ENCODE assay signal across 8 cellular contexts in the genomic region with DNA sequence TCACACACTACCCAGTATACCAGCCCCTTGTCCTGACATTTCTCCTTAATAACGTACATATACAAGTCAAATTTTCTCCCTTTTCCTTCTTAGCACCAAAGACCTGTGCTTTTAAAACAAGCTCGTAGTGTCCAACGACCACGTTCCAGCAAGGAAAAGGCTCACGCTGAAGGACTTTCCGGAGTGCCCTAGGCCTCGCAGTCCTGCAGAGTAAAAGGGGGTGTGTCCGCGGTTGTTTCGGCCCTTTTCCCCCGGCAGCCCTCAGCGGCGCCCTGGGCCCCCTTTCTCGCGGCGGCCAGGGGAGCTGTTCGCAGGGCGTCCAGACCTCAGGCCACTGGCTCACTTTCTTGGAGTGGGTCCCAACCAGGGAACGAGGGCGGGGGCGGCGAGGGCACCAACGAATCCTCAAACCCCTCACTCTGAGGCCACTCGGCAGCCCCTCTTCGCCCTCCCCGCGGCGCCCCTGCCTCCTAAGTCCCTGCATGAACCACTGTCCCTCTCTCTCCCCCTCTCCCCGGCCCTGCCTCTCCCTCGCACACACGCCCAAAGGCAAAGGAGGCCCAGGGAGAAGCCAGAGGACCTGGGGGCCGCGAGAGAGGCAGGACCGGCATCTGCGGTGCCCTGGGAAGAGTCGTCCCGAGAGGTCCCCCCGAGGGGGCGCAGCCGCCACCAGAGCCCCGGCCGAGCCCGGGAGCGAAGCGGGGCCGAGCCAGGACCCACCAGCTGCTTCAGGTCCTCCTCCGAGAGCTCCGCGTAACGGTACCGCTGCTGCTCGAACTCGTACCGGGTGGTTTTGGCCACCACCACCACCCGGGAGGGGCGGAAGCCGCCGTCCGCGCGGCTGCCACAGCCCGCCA. TPM values are rescaled to one million over a fixed set of nuclear protein-coding genes. Genes with fewer than 3 reads are reported as not detected.
DNase-seq lines count a peak whose midpoint lies in the region; ATAC-seq and TF ChIP-seq lines count a peak whose summit lies in the region.

No MANE protein-coding gene starts in this region.

- no peaks in the 10 kb centered on the region for H3K36me3 Mint-ChIP-seq in stimulated activated memory B cell treated with anti-CD40 and anti-IgM and Interleukin-4, amounts not matched to agents 10 μg/mL and 1 μg/mL and 100 μg/mL, for 72 hours

- peaks cover 16% of the 10 kb centered on the region for H3K4me1 ChIP-seq in mononuclear cell (ENCODE audit: insufficient read depth, low read length)

- no peaks in the 10 kb centered on the region for H3K9me3 ChIP-seq in mononuclear cell (ENCODE audit: low read depth, low read length)

- H3K4me3 ChIP-seq in mononuclear cell (ENCODE audit: low read length) = peak overlapping the region; percentile 70

- no peak for TF ChIP-seq POLR2A in erythroblast (IDR thresholded peaks at IDR 0.05; ENCODE audit: low read length)

- H3K27me3 ChIP-seq in mononuclear cell (ENCODE audit: insufficient read depth, low read length) = no peaks in the 10 kb centered on the region

- no peaks in the 10 kb centered on the region for H3K9me3 Mint-ChIP-seq in stimulated activated memory B cell treated with anti-CD40 and anti-IgM and Interleukin-4, amounts not matched to agents 10 μg/mL and 1 μg/mL and 100 μg/mL, for 72 hours

- H3K4me1 Mint-ChIP-seq in stimulated activated memory B cell treated with anti-CD40 and anti-IgM and Interleukin-4, amounts not matched to agents 10 μg/mL and 1 μg/mL and 100 μg/mL, for 72 hours = peaks cover 59% of the 10 kb centered on the region

- peak; percentile 36 for ATAC-seq in GM18907 (IDR thresholded peaks at IDR 0.05; ENCODE audit: unreplicated experiment)
- peak; percentile 30 for ATAC-seq in HG03159 (IDR thresholded peaks at IDR 0.05; ENCODE audit: unreplicated experiment)
- ATAC-seq in stimulated activated memory B cell treated with anti-CD40 and anti-IgM and Interleukin-4, amounts not matched to agents 10 μg/mL and 1 μg/mL and 100 μg/mL, for 72 hours = peak; percentile 54

- H3K27ac Mint-ChIP-seq in stimulated activated memory B cell treated with anti-CD40 and anti-IgM and Interleukin-4, amounts not matched to agents 10 μg/mL and 1 μg/mL and 100 μg/mL, for 72 hours = peak overlapping the region; percentile 88

- peak overlapping the region; percentile 80 for H3K4me3 Mint-ChIP-seq in stimulated activated memory B cell treated with anti-CD40 and anti-IgM and Interleukin-4, amounts not matched to agents 10 μg/mL and 1 μg/mL and 100 μg/mL, for 72 hours

- no peaks in the 10 kb centered on the region for H3K27me3 Mint-ChIP-seq in stimulated activated memory B cell treated with anti-CD40 and anti-IgM and Interleukin-4, amounts not matched to agents 10 μg/mL and 1 μg/mL and 100 μg/mL, for 72 hours

- DNase-seq in Ammon's horn (ENCODE audit: low spot score) (peak; percentile 59), NCI-H748 treated with DMSO at 0.1 percent for 48 hours (lab: John Stamatoyannopoulos, UW) (peak; percentile 50), activated T-cell treated with anti-CD3 and anti-CD28 coated beads for 4 hours (peak; percentile 3), erythroblast (lab: John Stamatoyannopoulos, UW) (peak; percentile 83 to 87)

RNA-seq across cellular contexts. Expression of a gene that starts 0.7 kb away (rescaled TPM):
- total RNA-seq in mononuclear cell = 10.4 TPM

Comparison
In these comparisons a context has a peak if more than half of its experiments do, and no peak if none do; other contexts are left out.
1. Peak in every context shown above with its lines: DNase-seq, ATAC-seq and H3K4me3 ChIP-seq.
2. DNase-seq: peak in every context shown above with its lines; median percentile 85 in erythroblast; 59 in Ammon's horn; 50 in NCI-H748 treated with DMSO at 0.1 percent for 48 hours; 3 in activated T-cell treated with anti-CD3 and anti-CD28 coated beads for 4 hours.